In genomic region chr9:129694265-129694664, GRCh38 we compare ENCODE assay signal across 21 cellular contexts. TPM values are rescaled to one million over a fixed set of nuclear protein-coding genes. Genes with fewer than 3 reads are reported as not detected.
A peak's percentile ranks its signal among the peaks of the same experiment; 100 is the strongest.
DNase-seq lines count a peak whose midpoint lies in the region; ATAC-seq, FAIRE-seq and TF ChIP-seq lines count a peak whose summit lies in the region.
"Had no signal": no experiment of that assay in that cellular context is flagged by ENCODE, and none has a peak within 500 bp of the region (broad histone marks: within the 10 kb centered on the region; RNA-seq: fewer than 3 reads in every experiment).

No MANE protein-coding gene starts in this region.

- 58% methylated on average over 6 of the region's 11 CpGs for whole genome bisulfite sequencing in suprapubic skin

- no peak for TF ChIP-seq EP300 in suprapubic skin (IDR thresholded peaks at IDR 0.05)

- H3K36me3 ChIP-seq in suprapubic skin: no peaks in the 10 kb centered on the region
- H3K36me3 ChIP-seq: esophagus squamous epithelium had no signal

- DNase-seq in H4 (ENCODE audit: low spot score) (peak; percentile 77), RCC 7860 (ENCODE audit: low spot score) (peak; percentile 54), fibroblast of gingiva (ENCODE audit: low read depth) (peak; percentile 88), suprapubic skin (ENCODE audit: low spot score in 2 of 2) (no peak)
- DNase-seq: activated CD4-positive, alpha-beta T cell treated with anti-CD3 and anti-CD28 coated beads, Interleukin-2, amount 10 ng/mL, durations not matched to agents 24 days and 14 days; activated naive CD8-positive, alpha-beta T cell treated with anti-CD3 and anti-CD28 coated beads, Interleukin-2, amount 10 ng/mL, durations not matched to agents 7 days and 5 days; CD8-positive, alpha-beta memory T cell; DMS53; esophagus squamous epithelium; Kasumi-1; NCI-H1092 treated with DMSO at 0.1 percent for 48 hours; NCI-H2081; NCI-H345; NCI-H82; T-helper 1 cell had no signal

- no peak for TF ChIP-seq CTCF in suprapubic skin (IDR thresholded peaks at IDR 0.05)

- peaks cover 39% of the 10 kb centered on the region for H3K4me1 ChIP-seq in suprapubic skin

- peak overlapping the region; percentile 31 for H3K27ac ChIP-seq in suprapubic skin

- H3K4me3 ChIP-seq in suprapubic skin: no peak overlapping the region
- H3K4me3 ChIP-seq: esophagus squamous epithelium had no signal

- H3K27me3 ChIP-seq in suprapubic skin: peaks cover 13% of the 10 kb centered on the region

- ATAC-seq in HG02763 (IDR thresholded peaks at IDR 0.05; ENCODE audit: unreplicated experiment) (no peak), GM21737 (IDR thresholded peaks at IDR 0.05; ENCODE audit: unreplicated experiment) (no peak), HG03520 (IDR thresholded peaks at IDR 0.05; ENCODE audit: unreplicated experiment) (no peak)
- ATAC-seq: activated T-helper 17 cell treated with anti-CD3 and anti-CD28 coated beads, Interleukin-2, amount 50 U/mL, for 72 hours had no signal

- peak; percentile 30 for FAIRE-seq in RCC 7860 (lab: Jason Lieb, UNC)
- FAIRE-seq: HTR-8/SVneo, urothelium cell line had no signal

- TF ChIP-seq POLR2A in suprapubic skin (IDR thresholded peaks at IDR 0.05): no peak

- H3K9me3 ChIP-seq in suprapubic skin: no peaks in the 10 kb centered on the region
- H3K9me3 ChIP-seq: esophagus squamous epithelium had no signal

RNA-seq across cellular contexts. Expression of gene PRRX2, which starts 28.8 kb away (rescaled TPM):
- total RNA-seq in H4 (2014; rRNA removed; shearing (Covaris generic)): 16.5 and 18.9 TPM in 2 replicates
- total RNA-seq in suprapubic skin: 10 to 100 TPM in 3 of 4 donors, 1 to 10 TPM in 1; 9.9 to 16.9 (median 14.0) TPM
- total RNA-seq: activated naive CD8-positive, alpha-beta T cell treated with anti-CD3 and anti-CD28 coated beads, Interleukin-2, amount 10 ng/mL, durations not matched to agents 7 days and 5 days had no signal

RNA-seq across cellular contexts. Expression of gene ASB6, which starts 52.3 kb away (rescaled TPM):
- total RNA-seq in H4 (2014; rRNA removed; shearing (Covaris generic)): 8.3 and 13.3 TPM in 2 replicates
- total RNA-seq in suprapubic skin: 10 to 100 TPM; 25.6 to 41.5 (median 37.6) TPM

RNA-seq across cellular contexts. Expression of gene PTGES, which starts 58.6 kb away (rescaled TPM):
- 13.0 and 14.2 TPM in 2 replicates for total RNA-seq in H4 (2014; rRNA removed; shearing (Covaris generic))
- 10 to 100 TPM; 21.8 to 38.8 (median 24.0) TPM for total RNA-seq in suprapubic skin
- total RNA-seq: activated naive CD8-positive, alpha-beta T cell treated with anti-CD3 and anti-CD28 coated beads, Interleukin-2, amount 10 ng/mL, durations not matched to agents 7 days and 5 days; activated T-helper 17 cell treated with anti-CD3 and anti-CD28 coated beads, Interleukin-2, amount 50 U/mL, for 72 hours; CD8-positive, alpha-beta memory T cell had no signal

Comparison
In these comparisons a context has a peak if more than half of its experiments do, and no peak if none do; other contexts are left out.
1. DNase-seq: peak in H4 (single experiment), RCC 7860 (single experiment) and fibroblast of gingiva (single experiment); none in suprapubic skin (0 of 2).